In genomic region chr1:187641907-187642306, GRCh38 we compare ENCODE assay signal across 22 cellular contexts.
DNase-seq lines count a peak whose midpoint lies in the region; ATAC-seq and TF ChIP-seq lines count a peak whose summit lies in the region.
"Had no signal": no experiment of that assay in that cellular context is flagged by ENCODE, and none has a peak within 500 bp of the region (broad histone marks: within the 10 kb centered on the region; RNA-seq: fewer than 3 reads in every experiment).

No MANE protein-coding gene starts in this region.

- no peaks in the 10 kb centered on the region for H3K9me1 ChIP-seq in IMR-90 (ENCODE audit: insufficient read depth, low read length)

- H2BK120ac ChIP-seq in IMR-90 (ENCODE audit: low read depth, low read length): no peak overlapping the region

- H3K36me3 ChIP-seq in IMR-90 (ENCODE audit: control insufficient read depth, insufficient read depth, low read length) (no peaks in the 10 kb centered on the region), adipocyte (ENCODE audit: control insufficient read depth, insufficient read depth, low read length, severe bottlenecking) (no peaks in the 10 kb centered on the region)

- no peaks in the 10 kb centered on the region for H3K79me1 ChIP-seq in IMR-90 (ENCODE audit: low read depth in 1 of 2, low read length in 2 of 2)

- DNase-seq in DMS 273 (lab: John Stamatoyannopoulos, UW; ENCODE audit: unreplicated experiment) (peak; percentile 82), IMR-90 (peak; percentile 16), adipocyte (ENCODE audit: low read depth) (peak; percentile 3), iris pigment epithelial cell (ENCODE audit: low read depth) (peak; percentile 66), T1000 (lab: John Stamatoyannopoulos, UW) (no peak), NAMALWA (ENCODE audit: low spot score) (no peak), NCI-H510A treated with DMSO at 0.1 percent for 48 hours (lab: John Stamatoyannopoulos, UW) (no peak)
- DNase-seq: CD4-positive, CD25-positive, alpha-beta regulatory T cell; DMS79 treated with DMSO at 0.1 percent for 48 hours; KG1; NCI-H1417; NCI-H1694 treated with DMSO at 0.1 percent for 48 hours; NCI-H2081 treated with DMSO at 0.1 percent for 48 hours; NCI-H2171 treated with DMSO at 0.1 percent for 48 hours; NCI-H526; PC-3; RPMI8226; SHP77 treated with DMSO at 0.1 percent for 48 hours; SK-N-SH had no signal

- intact Hi-C loops in IMR-90 (cut with micrococcal nuclease): no loop called here

- no peak overlapping the region for H2BK5ac ChIP-seq in IMR-90 (ENCODE audit: low read depth, low read length, poor library complexity, severe bottlenecking)

- WGBS in IMR-90 (ENCODE audit: extremely low coverage in 2 of 2, insufficient read length in 1 of 2), 2 experiments: no CpG with 5 or more reads among the region's 2 CpGs

- H3K27me3 ChIP-seq in IMR-90 (ENCODE audit: control insufficient read depth, insufficient read depth, low read length) (no peaks in the 10 kb centered on the region), adipocyte (replicated peaks; ENCODE audit: control insufficient read depth, insufficient read depth, low read length) (no peaks in the 10 kb centered on the region)

- CTCF ChIA-PET in IMR-90 (lab: Yijun Ruan, JAX): no interaction called here

- no peak for TF ChIP-seq RAD21 in IMR-90 (IDR thresholded peaks at IDR 0.05; ENCODE audit: low read length)

- H3K14ac ChIP-seq in IMR-90 (replicated peaks; ENCODE audit: low read depth, low read length): no peak overlapping the region; the same call in 1 of the 2 replicates

- H3K4me3 ChIP-seq in IMR-90 (ENCODE audit: insufficient read depth, low read depth, low read length) (no peak overlapping the region), adipocyte (ENCODE audit: low read length) (no peak overlapping the region)
- H3K4me3 ChIP-seq: A549, GM12878 had no signal

- no peak overlapping the region for H3K56ac ChIP-seq in IMR-90 (ENCODE audit: extremely low read depth, insufficient read depth, low read length)

- in situ Hi-C loops in IMR-90 (cut with MboI; ENCODE audit: low sequenced_read_pairs): no loop called here

- dilution Hi-C loops in IMR-90 (cut with HindIII; ENCODE audit: low sequenced_read_pairs, unreplicated experiment): no loop called here

- no peaks in the 10 kb centered on the region for H4K20me1 ChIP-seq in IMR-90 (ENCODE audit: insufficient read depth, low read length)

- H3K9ac ChIP-seq in IMR-90 (ENCODE audit: low read depth, low read length): no peak overlapping the region
- H3K9ac ChIP-seq in adipocyte (ENCODE audit: low read length): no peak overlapping the region
- H3K9ac ChIP-seq: SK-N-SH had no signal

- BruUV-seq in IMR-90 (replicated peaks; lab: Mats Ljungman, UMichigan): no TSS peak

- POLR2A ChIA-PET in IMR-90 (lab: Charles Lee; ENCODE audit: unreplicated experiment): no interaction called here

- no peak overlapping the region for H4K91ac ChIP-seq in IMR-90 (ENCODE audit: insufficient read depth, low read depth, low read length)

- no peak overlapping the region for H2BK15ac ChIP-seq in IMR-90 (ENCODE audit: low read depth, low read length)

- no peak overlapping the region for H3K4ac ChIP-seq in IMR-90 (ENCODE audit: low read depth, low read length)

- no peak overlapping the region for H3K23ac ChIP-seq in IMR-90 (ENCODE audit: low read depth, low read length)

- H3K18ac ChIP-seq in IMR-90 (ENCODE audit: low read depth, low read length): peak overlapping the region; percentile 12

- TF ChIP-seq POLR2A in IMR-90 (IDR thresholded peaks at IDR 0.05; ENCODE audit: low read depth, low read length): no peak

- H2AK9ac ChIP-seq in IMR-90 (replicated peaks; ENCODE audit: low read depth, low read length, poor library complexity): no peak overlapping the region

- no peak overlapping the region for H2AK5ac ChIP-seq in IMR-90 (ENCODE audit: low read depth, low read length)

- H2BK20ac ChIP-seq in IMR-90 (ENCODE audit: low read depth, low read length): no peak overlapping the region

- H3K9me3 ChIP-seq in IMR-90 (ENCODE audit: control insufficient read depth, insufficient read depth, low read length): peaks cover 1% of the 10 kb centered on the region; the same call in 1 of the 2 replicates
- H3K9me3 ChIP-seq in adipocyte (ENCODE audit: control insufficient read depth, low read length): peaks cover 3% of the 10 kb centered on the region
- H3K9me3 ChIP-seq: A549, SK-N-SH had no signal

- H3K4me2 ChIP-seq in IMR-90 (ENCODE audit: low read depth, low read length): no peak overlapping the region
- H3K4me2 ChIP-seq: A549, SK-N-SH had no signal

- H3K27ac ChIP-seq in IMR-90 (ENCODE audit: insufficient read depth, low read length): no peak overlapping the region
- H3K27ac ChIP-seq: A549 had no signal

- no peak for TF ChIP-seq CTCF in IMR-90 (conservative IDR thresholded peaks at IDR 0.05; ENCODE audit: low read depth, low read length)

- H3K4me1 ChIP-seq in IMR-90 (ENCODE audit: control insufficient read depth, insufficient read depth, low read length): peaks cover 2% of the 10 kb centered on the region
- H3K4me1 ChIP-seq in adipocyte (ENCODE audit: control insufficient read depth, insufficient read depth, low read length): peaks cover 9% of the 10 kb centered on the region
- H3K4me1 ChIP-seq: A549 had no signal

- no peak; the same call in 1 of the 2 replicates for ATAC-seq in IMR-90 (ENCODE audit: low read depth)
- no peak for ATAC-seq in GM21515 (IDR thresholded peaks at IDR 0.05; ENCODE audit: unreplicated experiment)
- ATAC-seq: A549, GM12878, PC-3 had no signal

- H4K8ac ChIP-seq in IMR-90 (ENCODE audit: low read depth in 2 of 2, low read length in 2 of 2): no peak overlapping the region

- no peak overlapping the region for H2AFZ ChIP-seq in IMR-90 (replicated peaks; ENCODE audit: low read length, poor library complexity)

- H4K5ac ChIP-seq in IMR-90 (ENCODE audit: low read depth, low read length): no peak overlapping the region

TF ChIP-seq in IMR-90, 13 proteins besides CTCF, POLR2A, EP300 and RAD21:
- TF ChIP-seq USF2 (IDR thresholded peaks at IDR 0.05; ENCODE audit: low read depth, low read length): no peak
- no peak for TF ChIP-seq MAZ (IDR thresholded peaks at IDR 0.05; ENCODE audit: borderline replicate concordance, low read depth, low read length)
- no peak for TF ChIP-seq RFX5 (IDR thresholded peaks at IDR 0.05; ENCODE audit: low read depth, low read length)
- TF ChIP-seq BHLHE40 (IDR thresholded peaks at IDR 0.05; ENCODE audit: low read depth, low read length): no peak
- TF ChIP-seq SMC3 (IDR thresholded peaks at IDR 0.05; ENCODE audit: low read depth, low read length): no peak
- TF ChIP-seq FOS (IDR thresholded peaks at IDR 0.05; ENCODE audit: low read depth, low read length): no peak
- TF ChIP-seq ELK1 (IDR thresholded peaks at IDR 0.05; ENCODE audit: borderline replicate concordance, low read depth, low read length): no peak
- TF ChIP-seq MXI1 (IDR thresholded peaks at IDR 0.05; ENCODE audit: borderline replicate concordance, low read depth, low read length): no peak
- TF ChIP-seq CEBPB (IDR thresholded peaks at IDR 0.05; ENCODE audit: low read depth, low read length): no peak
- no peak for TF ChIP-seq RCOR1 (IDR thresholded peaks at IDR 0.05; ENCODE audit: insufficient replicate concordance, low read length)
- TF ChIP-seq NFE2L2 (IDR thresholded peaks at IDR 0.05; ENCODE audit: low read depth, low read length): no peak

Comparison
In these comparisons a context has a peak if more than half of its experiments do, and no peak if none do; other contexts are left out.
1. DNase-seq: peak in DMS 273 (single experiment), IMR-90 (single experiment), adipocyte (single experiment) and iris pigment epithelial cell (single experiment); none in T1000 (single experiment), NAMALWA (single experiment) and NCI-H510A treated with DMSO at 0.1 percent for 48 hours (single experiment).